1 cellular context compared by ENCODE assay signal in genomic region chr2:171160119-171160629, GRCh38.
TF ChIP-seq lines count a peak whose summit lies in the region.

No MANE protein-coding gene starts in this region.

TF ChIP-seq in K562, 482 proteins besides CTCF, POLR2A, EP300 and RAD21 (continued from another document and continues in another):
- TF ChIP-seq MYNN (IDR thresholded peaks at IDR 0.05) = no peak
- no peak for TF ChIP-seq MYNN (CRISPR knock-in tag; IDR thresholded peaks at IDR 0.05)
- no peak for TF ChIP-seq TCF7L2 (IDR thresholded peaks at IDR 0.05; ENCODE audit: low read depth, low read length)
- TF ChIP-seq, protein P1, sequence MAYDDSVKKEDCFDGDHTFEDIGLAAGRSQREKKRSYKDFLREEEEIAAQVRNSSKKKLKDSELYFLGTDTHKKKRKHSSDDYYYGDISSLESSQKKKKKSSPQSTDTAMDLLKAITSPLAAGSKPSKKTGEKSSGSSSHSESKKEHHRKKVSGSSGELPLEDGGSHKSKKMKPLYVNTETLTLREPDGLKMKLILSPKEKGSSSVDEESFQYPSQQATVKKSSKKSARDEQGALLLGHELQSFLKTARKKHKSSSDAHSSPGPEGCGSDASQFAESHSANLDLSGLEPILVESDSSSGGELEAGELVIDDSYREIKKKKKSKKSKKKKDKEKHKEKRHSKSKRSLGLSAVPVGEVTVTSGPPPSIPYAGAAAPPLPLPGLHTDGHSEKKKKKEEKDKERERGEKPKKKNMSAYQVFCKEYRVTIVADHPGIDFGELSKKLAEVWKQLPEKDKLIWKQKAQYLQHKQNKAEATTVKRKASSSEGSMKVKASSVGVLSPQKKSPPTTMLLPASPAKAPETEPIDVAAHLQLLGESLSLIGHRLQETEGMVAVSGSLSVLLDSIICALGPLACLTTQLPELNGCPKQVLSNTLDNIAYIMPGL (CRISPR knock-in tag; IDR thresholded peaks at IDR 0.05) = 0 out of 2 replicates have a peak, but pooled peaks have one; percentile 80
- TF ChIP-seq CBX5 (IDR thresholded peaks at IDR 0.05; ENCODE audit: borderline replicate concordance, low read depth) = 0 out of 2 replicates have a peak, but pooled peaks have one; percentile 34
- TF ChIP-seq, protein P2, sequence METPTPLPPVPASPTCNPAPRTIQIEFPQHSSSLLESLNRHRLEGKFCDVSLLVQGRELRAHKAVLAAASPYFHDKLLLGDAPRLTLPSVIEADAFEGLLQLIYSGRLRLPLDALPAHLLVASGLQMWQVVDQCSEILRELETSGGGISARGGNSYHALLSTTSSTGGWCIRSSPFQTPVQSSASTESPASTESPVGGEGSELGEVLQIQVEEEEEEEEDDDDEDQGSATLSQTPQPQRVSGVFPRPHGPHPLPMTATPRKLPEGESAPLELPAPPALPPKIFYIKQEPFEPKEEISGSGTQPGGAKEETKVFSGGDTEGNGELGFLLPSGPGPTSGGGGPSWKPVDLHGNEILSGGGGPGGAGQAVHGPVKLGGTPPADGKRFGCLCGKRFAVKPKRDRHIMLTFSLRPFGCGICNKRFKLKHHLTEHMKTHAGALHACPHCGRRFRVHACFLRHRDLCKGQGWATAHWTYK (CRISPR knock-in tag; IDR thresholded peaks at IDR 0.05) = no peak
- TF ChIP-seq NUFIP1 (IDR thresholded peaks at IDR 0.05; ENCODE audit: partially characterized antibody) = peak; percentile 84
- no peak for TF ChIP-seq CCNT2 (IDR thresholded peaks at IDR 0.05; ENCODE audit: borderline replicate concordance, extremely low read depth, insufficient read length, low read depth, low read length)
- TF ChIP-seq SP2 (IDR thresholded peaks at IDR 0.05; ENCODE audit: extremely low read depth, low read depth, low read length, poor library complexity, severe bottlenecking) = no peak
- TF ChIP-seq KDM4B (IDR thresholded peaks at IDR 0.05; ENCODE audit: borderline replicate concordance in 2 of 2, low read depth in 1 of 2) = no peak
- TF ChIP-seq FOSL1 (tag; conservative IDR thresholded peaks at IDR 0.05) = 0 out of 2 replicates have a peak, but pooled peaks have one; percentile 3
- peak in 1 of 2 experiments; percentile 57; a peak in 2 of 4 replicates for TF ChIP-seq UBTF (IDR thresholded peaks at IDR 0.05; ENCODE audit: borderline replicate concordance in 1 of 2, low read depth in 2 of 2, low read length in 2 of 2)
- TF ChIP-seq CBX3 (IDR thresholded peaks at IDR 0.05; ENCODE audit: borderline replicate concordance in 1 of 2, low read length in 2 of 2) = no peak
- TF ChIP-seq, protein P3, sequence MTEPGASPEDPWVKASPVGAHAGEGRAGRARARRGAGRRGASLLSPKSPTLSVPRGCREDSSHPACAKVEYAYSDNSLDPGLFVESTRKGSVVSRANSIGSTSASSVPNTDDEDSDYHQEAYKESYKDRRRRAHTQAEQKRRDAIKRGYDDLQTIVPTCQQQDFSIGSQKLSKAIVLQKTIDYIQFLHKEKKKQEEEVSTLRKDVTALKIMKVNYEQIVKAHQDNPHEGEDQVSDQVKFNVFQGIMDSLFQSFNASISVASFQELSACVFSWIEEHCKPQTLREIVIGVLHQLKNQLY (CRISPR knock-in tag; conservative IDR thresholded peaks at IDR 0.05) = no peak
- TF ChIP-seq, protein P4, sequence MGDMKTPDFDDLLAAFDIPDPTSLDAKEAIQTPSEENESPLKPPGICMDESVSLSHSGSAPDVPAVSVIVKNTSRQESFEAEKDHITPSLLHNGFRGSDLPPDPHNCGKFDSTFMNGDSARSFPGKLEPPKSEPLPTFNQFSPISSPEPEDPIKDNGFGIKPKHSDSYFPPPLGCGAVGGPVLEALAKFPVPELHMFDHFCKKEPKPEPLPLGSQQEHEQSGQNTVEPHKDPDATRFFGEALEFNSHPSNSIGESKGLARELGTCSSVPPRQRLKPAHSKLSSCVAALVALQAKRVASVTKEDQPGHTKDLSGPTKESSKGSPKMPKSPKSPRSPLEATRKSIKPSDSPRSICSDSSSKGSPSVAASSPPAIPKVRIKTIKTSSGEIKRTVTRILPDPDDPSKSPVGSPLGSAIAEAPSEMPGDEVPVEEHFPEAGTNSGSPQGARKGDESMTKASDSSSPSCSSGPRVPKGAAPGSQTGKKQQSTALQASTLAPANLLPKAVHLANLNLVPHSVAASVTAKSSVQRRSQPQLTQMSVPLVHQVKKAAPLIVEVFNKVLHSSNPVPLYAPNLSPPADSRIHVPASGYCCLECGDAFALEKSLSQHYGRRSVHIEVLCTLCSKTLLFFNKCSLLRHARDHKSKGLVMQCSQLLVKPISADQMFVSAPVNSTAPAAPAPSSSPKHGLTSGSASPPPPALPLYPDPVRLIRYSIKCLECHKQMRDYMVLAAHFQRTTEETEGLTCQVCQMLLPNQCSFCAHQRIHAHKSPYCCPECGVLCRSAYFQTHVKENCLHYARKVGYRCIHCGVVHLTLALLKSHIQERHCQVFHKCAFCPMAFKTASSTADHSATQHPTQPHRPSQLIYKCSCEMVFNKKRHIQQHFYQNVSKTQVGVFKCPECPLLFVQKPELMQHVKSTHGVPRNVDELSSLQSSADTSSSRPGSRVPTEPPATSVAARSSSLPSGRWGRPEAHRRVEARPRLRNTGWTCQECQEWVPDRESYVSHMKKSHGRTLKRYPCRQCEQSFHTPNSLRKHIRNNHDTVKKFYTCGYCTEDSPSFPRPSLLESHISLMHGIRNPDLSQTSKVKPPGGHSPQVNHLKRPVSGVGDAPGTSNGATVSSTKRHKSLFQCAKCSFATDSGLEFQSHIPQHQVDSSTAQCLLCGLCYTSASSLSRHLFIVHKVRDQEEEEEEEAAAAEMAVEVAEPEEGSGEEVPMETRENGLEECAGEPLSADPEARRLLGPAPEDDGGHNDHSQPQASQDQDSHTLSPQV (IDR thresholded peaks at IDR 0.05) = no peak
- no peak for TF ChIP-seq U2AF2 (optimal IDR thresholded peaks at IDR 0.05; ENCODE audit: low read depth, low read length)
- no peak for TF ChIP-seq KDM2B (CRISPR knock-in tag; IDR thresholded peaks at IDR 0.05)
- TF ChIP-seq ZNF445 (CRISPR knock-in tag; IDR thresholded peaks at IDR 0.05; ENCODE audit: low read depth) = no peak
- TF ChIP-seq HMG20B (CRISPR knock-in tag; IDR thresholded peaks at IDR 0.05) = no peak
- peak; percentile 95 for TF ChIP-seq EGR1 (conservative IDR thresholded peaks at IDR 0.05)
- TF ChIP-seq EZH2 (IDR thresholded peaks at IDR 0.05; ENCODE audit: borderline replicate concordance, low read depth, low read length) = no peak
- no peak for TF ChIP-seq ZNF507 (tag; conservative IDR thresholded peaks at IDR 0.05)
- TF ChIP-seq DPF2 (IDR thresholded peaks at IDR 0.05) = peak; percentile 44; the same call in 1 of the 2 replicates
- no peak for TF ChIP-seq ARID3B (CRISPR knock-in tag; IDR thresholded peaks at IDR 0.05; ENCODE audit: borderline replicate concordance)
- TF ChIP-seq KLF1 (tag; IDR thresholded peaks at IDR 0.05) = no peak
- TF ChIP-seq CBFA2T2 (conservative IDR thresholded peaks at IDR 0.05) = no peak
- TF ChIP-seq ZBTB49 (CRISPR knock-in tag; IDR thresholded peaks at IDR 0.05; ENCODE audit: borderline replicate concordance) = no peak
- TF ChIP-seq, protein P5, sequence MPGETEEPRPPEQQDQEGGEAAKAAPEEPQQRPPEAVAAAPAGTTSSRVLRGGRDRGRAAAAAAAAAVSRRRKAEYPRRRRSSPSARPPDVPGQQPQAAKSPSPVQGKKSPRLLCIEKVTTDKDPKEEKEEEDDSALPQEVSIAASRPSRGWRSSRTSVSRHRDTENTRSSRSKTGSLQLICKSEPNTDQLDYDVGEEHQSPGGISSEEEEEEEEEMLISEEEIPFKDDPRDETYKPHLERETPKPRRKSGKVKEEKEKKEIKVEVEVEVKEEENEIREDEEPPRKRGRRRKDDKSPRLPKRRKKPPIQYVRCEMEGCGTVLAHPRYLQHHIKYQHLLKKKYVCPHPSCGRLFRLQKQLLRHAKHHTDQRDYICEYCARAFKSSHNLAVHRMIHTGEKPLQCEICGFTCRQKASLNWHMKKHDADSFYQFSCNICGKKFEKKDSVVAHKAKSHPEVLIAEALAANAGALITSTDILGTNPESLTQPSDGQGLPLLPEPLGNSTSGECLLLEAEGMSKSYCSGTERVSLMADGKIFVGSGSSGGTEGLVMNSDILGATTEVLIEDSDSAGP (CRISPR knock-in tag; IDR thresholded peaks at IDR 0.05) = no peak
- no peak for TF ChIP-seq HMBOX1 (IDR thresholded peaks at IDR 0.05)
- TF ChIP-seq ETV1 (tag; conservative IDR thresholded peaks at IDR 0.05; ENCODE audit: low read depth) = 0 out of 2 replicates have a peak, but pooled peaks have one; percentile 25
- no peak for TF ChIP-seq ZBTB33 (CRISPR knock-in tag; IDR thresholded peaks at IDR 0.05)
- TF ChIP-seq ZNF174 (CRISPR knock-in tag; IDR thresholded peaks at IDR 0.05) = no peak
- TF ChIP-seq NCOA2 (IDR thresholded peaks at IDR 0.05; ENCODE audit: partially characterized antibody in 2 of 2) = no peak
- TF ChIP-seq, protein P6, sequence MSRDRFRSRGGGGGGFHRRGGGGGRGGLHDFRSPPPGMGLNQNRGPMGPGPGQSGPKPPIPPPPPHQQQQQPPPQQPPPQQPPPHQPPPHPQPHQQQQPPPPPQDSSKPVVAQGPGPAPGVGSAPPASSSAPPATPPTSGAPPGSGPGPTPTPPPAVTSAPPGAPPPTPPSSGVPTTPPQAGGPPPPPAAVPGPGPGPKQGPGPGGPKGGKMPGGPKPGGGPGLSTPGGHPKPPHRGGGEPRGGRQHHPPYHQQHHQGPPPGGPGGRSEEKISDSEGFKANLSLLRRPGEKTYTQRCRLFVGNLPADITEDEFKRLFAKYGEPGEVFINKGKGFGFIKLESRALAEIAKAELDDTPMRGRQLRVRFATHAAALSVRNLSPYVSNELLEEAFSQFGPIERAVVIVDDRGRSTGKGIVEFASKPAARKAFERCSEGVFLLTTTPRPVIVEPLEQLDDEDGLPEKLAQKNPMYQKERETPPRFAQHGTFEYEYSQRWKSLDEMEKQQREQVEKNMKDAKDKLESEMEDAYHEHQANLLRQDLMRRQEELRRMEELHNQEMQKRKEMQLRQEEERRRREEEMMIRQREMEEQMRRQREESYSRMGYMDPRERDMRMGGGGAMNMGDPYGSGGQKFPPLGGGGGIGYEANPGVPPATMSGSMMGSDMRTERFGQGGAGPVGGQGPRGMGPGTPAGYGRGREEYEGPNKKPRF (IDR thresholded peaks at IDR 0.05; ENCODE audit: low read depth, low read length) = no peak
- no peak for TF ChIP-seq ZSCAN29 (IDR thresholded peaks at IDR 0.05)
- peak; percentile 53 for TF ChIP-seq SP1 (CRISPR knock-in tag; IDR thresholded peaks at IDR 0.05)
- TF ChIP-seq PTBP1 (IDR thresholded peaks at IDR 0.05; ENCODE audit: low read depth, low read length) = 0 out of 2 replicates have a peak, but pooled peaks have one; percentile 10
